ENCODE assay signal across 9 cellular contexts in the genomic region with DNA sequence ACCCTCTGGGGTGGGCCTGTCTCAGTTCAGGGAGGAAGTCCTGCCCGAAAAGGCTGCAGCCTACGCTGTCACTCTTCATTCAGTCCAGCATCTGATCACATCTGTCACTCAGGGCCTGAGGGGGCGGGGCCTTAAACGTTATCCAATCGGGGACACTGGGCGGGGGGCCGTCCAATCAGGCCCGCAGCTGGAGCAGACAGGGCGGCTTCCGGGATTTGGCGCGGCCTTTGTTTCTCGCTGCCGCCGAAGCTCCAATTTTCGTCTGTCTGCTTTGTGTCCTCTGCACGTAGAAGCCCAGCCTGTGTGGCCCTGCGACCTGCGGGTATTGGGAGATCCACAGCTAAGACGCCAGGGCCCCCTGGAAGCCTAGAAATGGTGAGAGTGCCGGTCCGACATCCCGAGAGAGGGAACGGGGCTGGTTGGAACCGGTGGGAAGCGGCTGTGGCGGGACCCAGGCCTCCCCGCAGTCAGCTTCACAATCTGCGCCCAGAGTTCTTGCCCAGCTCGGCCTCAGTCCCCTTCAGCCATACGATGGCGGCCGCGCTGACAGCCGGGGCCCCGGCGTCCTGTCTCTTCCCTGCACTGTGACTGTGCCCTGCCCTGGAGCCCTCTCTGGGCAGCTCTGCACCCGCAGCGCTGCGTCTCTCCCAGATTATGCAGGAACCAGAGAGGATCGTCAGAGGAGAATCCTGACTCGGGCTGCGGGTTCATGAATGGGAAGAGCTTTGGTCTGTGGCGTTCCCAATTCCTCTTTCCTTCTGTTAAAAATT. TPM values are rescaled to one million over a fixed set of nuclear protein-coding genes. Genes with fewer than 3 reads are reported as not detected.
A peak's percentile ranks its signal among the peaks of the same experiment; 100 is the strongest.
DNase-seq lines count a peak whose midpoint lies in the region; ATAC-seq, FAIRE-seq and TF ChIP-seq lines count a peak whose summit lies in the region.
"Had no signal": no experiment of that assay in that cellular context is flagged by ENCODE, and none has a peak within 500 bp of the region (broad histone marks: within the 10 kb centered on the region; RNA-seq: fewer than 3 reads in every experiment).

Gene ZNF730, plus strand, starts transcription at position 224 of the 770 bp plus-strand sequence. Its CDS starts 149 bp downstream, at position 373.

- peak; percentile 4 for FAIRE-seq in endothelial cell of umbilical vein (lab: Jason Lieb, UNC)

- POLR2A ChIA-PET in CD8-positive, alpha-beta T cell (lab: Charles Lee), result interaction anchor here (0.7 kb wide), 1 partner anchor 917 kb away, joined by 3 read pairs; no protein-coding TSS in a partner anchor
- POLR2A ChIA-PET in activated CD8-positive, alpha-beta T cell treated with anti-CD3 and anti-CD28 coated beads for 36 hours (lab: Charles Lee), result interaction anchor here (1.3 kb wide), 1 partner anchor 280 kb away, joined by 3 read pairs; no protein-coding TSS in a partner anchor
- POLR2A ChIA-PET in endothelial cell of umbilical vein (lab: Charles Lee), result interaction anchor here (0.6 kb wide), 1 partner anchor 135 kb away, joined by 7 read pairs; no protein-coding TSS in a partner anchor

- CTCF ChIA-PET in CD8-positive, alpha-beta T cell (lab: Charles Lee), result no interaction called here
- CTCF ChIA-PET in activated CD8-positive, alpha-beta T cell treated with anti-CD3 and anti-CD28 coated beads for 36 hours (lab: Charles Lee), result no interaction called here
- CTCF ChIA-PET in endothelial cell of umbilical vein (lab: Charles Lee), result no interaction called here

- H3K27me3 ChIP-seq in CD8-positive, alpha-beta T cell (ENCODE audit: insufficient read depth, low read length), result no peaks in the 10 kb centered on the region
- no peaks in the 10 kb centered on the region for H3K27me3 ChIP-seq in endothelial cell of umbilical vein (ENCODE audit: control insufficient read depth in 2 of 2, insufficient read depth in 2 of 2, low read length in 2 of 2)

- H3K36me3 Mint-ChIP-seq in CD8-positive, alpha-beta T cell, result no peaks in the 10 kb centered on the region
- H3K36me3 Mint-ChIP-seq in activated CD8-positive, alpha-beta T cell treated with anti-CD3 and anti-CD28 coated beads for 36 hours (ENCODE audit: low read depth), result peaks cover 10% of the 10 kb centered on the region

- no peak within 1 kb of the TSS for H3K27ac Mint-ChIP-seq in CD8-positive, alpha-beta T cell
- peak within 1 kb of the TSS; percentile 76 for H3K27ac Mint-ChIP-seq in activated CD8-positive, alpha-beta T cell treated with anti-CD3 and anti-CD28 coated beads for 36 hours

- no peak for TF ChIP-seq POLR2A in endothelial cell of umbilical vein (IDR thresholded peaks at IDR 0.05; ENCODE audit: low read depth, low read length)

- H3K9ac ChIP-seq in endothelial cell of umbilical vein (replicated peaks; ENCODE audit: extremely low read depth, insufficient read depth, low read length), result peak within 1 kb of the TSS; percentile 58

- intact Hi-C loops in CD8-positive, alpha-beta T cell (cut with DNase I, micrococcal nuclease), result loop anchor here in 1 of 2 experiments (10.0 kb wide), 1 partner anchor 168 kb away; no protein-coding TSS in a partner anchor
- intact Hi-C loops in activated CD8-positive, alpha-beta T cell treated with anti-CD3 and anti-CD28 coated beads for 36 hours (cut with micrococcal nuclease), result no loop called here
- intact Hi-C loops in endothelial cell of umbilical vein (cut with micrococcal nuclease), result loop anchor here (5.0 kb wide), 1 partner anchor 135 kb away; the partner anchor contains the start of gene ZNF724

- no peaks in the 10 kb centered on the region for H3K79me2 ChIP-seq in endothelial cell of umbilical vein (ENCODE audit: control insufficient read depth, insufficient read depth, low read length)

- peaks cover 16% of the 10 kb centered on the region for H3K27me3 Mint-ChIP-seq in CD8-positive, alpha-beta T cell (ENCODE audit: low read depth)
- peaks cover 18% of the 10 kb centered on the region for H3K27me3 Mint-ChIP-seq in activated CD8-positive, alpha-beta T cell treated with anti-CD3 and anti-CD28 coated beads for 36 hours

- 0% methylated on average over 28 to 41 of the region's 44 CpGs for WGBS in mesodermal cell (ENCODE audit: insufficient coverage in 2 of 2), 2 experiments

- H4K20me1 ChIP-seq in endothelial cell of umbilical vein (replicated peaks; ENCODE audit: control insufficient read depth, extremely low read depth, insufficient read depth, low read length), result no peaks in the 10 kb centered on the region

- H3K36me3 ChIP-seq in CD8-positive, alpha-beta T cell (ENCODE audit: insufficient read depth, low read length), result no peaks in the 10 kb centered on the region
- H3K36me3 ChIP-seq in endothelial cell of umbilical vein (ENCODE audit: control insufficient read depth in 2 of 2, extremely low read depth in 1 of 2, insufficient read depth in 2 of 2, low read length in 2 of 2) (no peaks in the 10 kb centered on the region), mesodermal cell (ENCODE audit: control insufficient read depth, insufficient read depth, low read length) (peaks cover 30% of the 10 kb centered on the region)

- peaks cover 4% of the 10 kb centered on the region for H3K4me1 Mint-ChIP-seq in CD8-positive, alpha-beta T cell (ENCODE audit: low read depth)
- H3K4me1 Mint-ChIP-seq in activated CD8-positive, alpha-beta T cell treated with anti-CD3 and anti-CD28 coated beads for 36 hours (ENCODE audit: low read depth), result peaks cover 2% of the 10 kb centered on the region

- no peak within 1 kb of the TSS for H3K27ac ChIP-seq in CD8-positive, alpha-beta T cell (ENCODE audit: low read depth, low read length)
- H3K27ac ChIP-seq in endothelial cell of umbilical vein (ENCODE audit: insufficient read depth, low read depth, low read length), result no peak within 1 kb of the TSS
- H3K27ac ChIP-seq in mesodermal cell (ENCODE audit: low read depth, low read length, severe bottlenecking), result peak within 1 kb of the TSS; percentile 99

- H3K9me3 ChIP-seq in CD8-positive, alpha-beta T cell (ENCODE audit: low read length), result no peaks in the 10 kb centered on the region
- H3K9me3 ChIP-seq in endothelial cell of umbilical vein (replicated peaks; ENCODE audit: control insufficient read depth, insufficient read depth, low read length) (no peaks in the 10 kb centered on the region), mesodermal cell (ENCODE audit: control insufficient read depth, low read length) (no peaks in the 10 kb centered on the region)

- H3K9me1 ChIP-seq in endothelial cell of umbilical vein (replicated peaks; ENCODE audit: control insufficient read depth, extremely low read depth, insufficient read depth, low read length), result no peaks in the 10 kb centered on the region

- H3K4me3 Mint-ChIP-seq in CD8-positive, alpha-beta T cell, result peak within 1 kb of the TSS; percentile 80
- H3K4me3 Mint-ChIP-seq in activated CD8-positive, alpha-beta T cell treated with anti-CD3 and anti-CD28 coated beads for 36 hours, result peak within 1 kb of the TSS; percentile 84

- no peak for TF ChIP-seq CTCF in CD8-positive, alpha-beta T cell (IDR thresholded peaks at IDR 0.05)
- no peak for TF ChIP-seq CTCF in activated CD8-positive, alpha-beta T cell treated with anti-CD3 and anti-CD28 coated beads for 36 hours (IDR thresholded peaks at IDR 0.05)
- TF ChIP-seq CTCF in endothelial cell of umbilical vein (IDR thresholded peaks at IDR 0.05; ENCODE audit: extremely low read depth in 1 of 2, insufficient read depth in 1 of 2, low read depth in 1 of 2, low read length in 2 of 2), result no peak

- H3K4me1 ChIP-seq in CD8-positive, alpha-beta T cell (ENCODE audit: insufficient read depth, low read length), result no peaks in the 10 kb centered on the region
- H3K4me1 ChIP-seq in endothelial cell of umbilical vein (ENCODE audit: control insufficient read depth, extremely low read depth, insufficient read depth, low read length) (no peaks in the 10 kb centered on the region), mesodermal cell (ENCODE audit: control insufficient read depth, insufficient read depth, low read length, poor library complexity, severe bottlenecking) (no peaks in the 10 kb centered on the region)

- H3K4me3 ChIP-seq in CD8-positive, alpha-beta T cell (ENCODE audit: low read depth, low read length), result peak within 1 kb of the TSS; percentile 49
- peak within 1 kb of the TSS in 2 of 3 experiments; percentile 56 to 74 for H3K4me3 ChIP-seq in endothelial cell of umbilical vein (replicated peaks in 1 of 3; ENCODE audit: insufficient read depth in 1 of 3, low read depth in 1 of 3, low read length in 3 of 3)
- H3K4me3 ChIP-seq in mesodermal cell (ENCODE audit: extremely low read depth, insufficient read depth, low read length, poor library complexity, severe bottlenecking), result peak within 1 kb of the TSS; percentile 63

- TSS peak; percentile 54 for BruUV-seq in endothelial cell of umbilical vein (replicated peaks; lab: Mats Ljungman, UMichigan)

- peak in 6 of 7 experiments; percentile 5 to 65 (median 42) for DNase-seq in CD8-positive, alpha-beta T cell
- DNase-seq in HCEC 1CT (peak; percentile 68), NCI-H2081 (lab: John Stamatoyannopoulos, UW) (peak; percentile 17 to 70), endothelial cell of umbilical vein (ENCODE audit: low read depth, low spot score) (peak; percentile 36), UCSD-AML1 (lab: John Stamatoyannopoulos, UW; ENCODE audit: unreplicated experiment) (no peak)
- peak; percentile 64 for DNase-seq in activated CD8-positive, alpha-beta T cell treated with anti-CD3 and anti-CD28 coated beads for 36 hours
- peak; percentile 10 to 20 for DNase-seq in stimulated activated CD8-positive, alpha-beta memory T cell treated with anti-CD3 and anti-CD28 coated beads, Interleukin-15, amount 100 ng/mL, for 4 hours (ENCODE audit: low read depth in 2 of 2)

- ATAC-seq in CD8-positive, alpha-beta T cell, result peak; percentile 69
- ATAC-seq in activated CD8-positive, alpha-beta T cell treated with anti-CD3 and anti-CD28 coated beads for 36 hours, result peak; percentile 90

- peak within 1 kb of the TSS; percentile 61 for H3K4me2 ChIP-seq in endothelial cell of umbilical vein (ENCODE audit: insufficient read depth, low read length)

- no peaks in the 10 kb centered on the region for H3K9me3 Mint-ChIP-seq in CD8-positive, alpha-beta T cell
- H3K9me3 Mint-ChIP-seq in activated CD8-positive, alpha-beta T cell treated with anti-CD3 and anti-CD28 coated beads for 36 hours, result peaks cover 2% of the 10 kb centered on the region

- peak within 1 kb of the TSS; percentile 37 for H2AFZ ChIP-seq in endothelial cell of umbilical vein (ENCODE audit: low read depth, low read length)

- dilution Hi-C loops in endothelial cell of umbilical vein (cut with MboI; ENCODE audit: extremely low pct_ligation_motif_present, low sequenced_read_pairs), result no loop called here

RNA-seq across cellular contexts. Expression of gene ZNF730, which starts in this region (rescaled TPM):
- total RNA-seq in CD8-positive, alpha-beta T cell, result not detected
- 1 to 10 TPM; 2.6 to 3.3 TPM for total RNA-seq in activated CD8-positive, alpha-beta T cell treated with anti-CD3 and anti-CD28 coated beads for 36 hours
- 3.0 and 4.2 TPM in 2 replicates for total RNA-seq in endothelial cell of umbilical vein
- 0.39 and 0.76 TPM in 2 replicates for polyA plus RNA-seq in endothelial cell of umbilical vein
- polyA plus RNA-seq in endothelial cell of umbilical vein (2011; cell fraction: cytosol; rRNA removed), result 0.56 and 0.61 TPM in 2 replicates
- polyA plus RNA-seq in endothelial cell of umbilical vein (2011; cell fraction: nucleus; rRNA removed), result 3.0 and 3.3 TPM in 2 replicates
- polyA plus RNA-seq in endothelial cell of umbilical vein (2012), result 0.16 and 0.59 TPM in 2 replicates
- polyA minus RNA-seq in endothelial cell of umbilical vein, result 0.40 and 0.90 TPM in 2 replicates
- polyA minus RNA-seq in endothelial cell of umbilical vein (2011; cell fraction: cytosol; rRNA and poly(A)+ RNA removed), result not detected
- polyA minus RNA-seq in endothelial cell of umbilical vein (2011; cell fraction: nucleus; rRNA and poly(A)+ RNA removed), result 1.6 and 3.6 TPM in 2 replicates
- polyA plus RNA-seq in mesodermal cell (2013, experiment 1 of 2), result 9.2 TPM
- 10.5 TPM for polyA plus RNA-seq in mesodermal cell (2013, experiment 2 of 2)
- total RNA-seq: NCI-H460 had no signal

Comparison
In these comparisons a context has a peak if more than half of its experiments do, and no peak if none do; other contexts are left out.
1. Peak in DNase-seq, ATAC-seq and H3K4me3 ChIP-seq in CD8-positive, alpha-beta T cell; RNA of the gene not detected or under 1 TPM.